In genomic region chr7:112005205-112005604, GRCh38 we compare ENCODE assay signal across 24 cellular contexts.
"Had no signal": no experiment of that assay in that cellular context is flagged by ENCODE, and none has a peak within 500 bp of the region (broad histone marks: within the 10 kb centered on the region; RNA-seq: fewer than 3 reads in every experiment).

No MANE protein-coding gene starts in this region.

- H3K4me3 ChIP-seq: coronary artery, esophagus muscularis mucosa, hepatocyte, mucosa of descending colon, ovary, right atrium auricular region, stomach, suprapubic skin, thyroid gland had no signal

- H3K9me3 ChIP-seq: esophagus muscularis mucosa, mucosa of descending colon, ovary, right atrium auricular region, stomach, suprapubic skin, thyroid gland had no signal

- H3K4me2 ChIP-seq: hepatocyte had no signal

- H2AFZ ChIP-seq: hepatocyte had no signal

- DNase-seq: effector CD8-positive, alpha-beta T cell; foreskin keratinocyte; kidney; left cardiac atrium; left ventricle myocardium superior; mammary epithelial cell; mucosa of descending colon; naive thymus-derived CD8-positive, alpha-beta T cell; ovary; small intestine; stimulated activated CD4-positive, alpha-beta T cell treated with anti-CD3 and anti-CD28 coated beads, Interleukin-12 subunit alpha, Interleukin-12 subunit beta, amount 100 ng/mL, for 4 hours; stimulated activated naive CD4-positive, alpha-beta T cell; stomach; thyroid gland had no signal

- ATAC-seq: foreskin keratinocyte; left cardiac atrium; left ventricle myocardium superior; naive thymus-derived CD8-positive, alpha-beta T cell had no signal

- H3K4me3 Mint-ChIP-seq: naive thymus-derived CD8-positive, alpha-beta T cell; neural crest cell; type B pancreatic cell had no signal

- H3K4me1 ChIP-seq: esophagus muscularis mucosa, stomach, thyroid gland had no signal

- H3K27ac ChIP-seq: coronary artery, epithelial cell of prostate, esophagus muscularis mucosa, foreskin keratinocyte, hepatocyte, ovary, right atrium auricular region, stomach, suprapubic skin, thyroid gland had no signal

- H3K36me3 ChIP-seq: esophagus muscularis mucosa, ovary, right atrium auricular region, stomach, suprapubic skin, thyroid gland had no signal

- H3K27me3 Mint-ChIP-seq: type B pancreatic cell had no signal

- H3K9me3 Mint-ChIP-seq: naive thymus-derived CD8-positive, alpha-beta T cell; neural crest cell; type B pancreatic cell had no signal

- H3K36me3 Mint-ChIP-seq: naive thymus-derived CD8-positive, alpha-beta T cell had no signal

- FAIRE-seq: endometrium, kidney, small intestine, urothelium cell line had no signal

- H3K27ac Mint-ChIP-seq: naive thymus-derived CD8-positive, alpha-beta T cell; type B pancreatic cell had no signal

- H3K27me3 ChIP-seq: esophagus muscularis mucosa, foreskin keratinocyte, hepatocyte, ovary, right atrium auricular region, stomach, suprapubic skin, thyroid gland had no signal

- H3K4me1 Mint-ChIP-seq: naive thymus-derived CD8-positive, alpha-beta T cell had no signal
